Comparison of ENCODE assay signal across 8 cellular contexts in genomic region chr2:108215794-108216211, GRCh38. TPM values are rescaled to one million over a fixed set of nuclear protein-coding genes. Genes with fewer than 3 reads are reported as not detected.
DNase-seq lines count a peak whose midpoint lies in the region; ATAC-seq and TF ChIP-seq lines count a peak whose summit lies in the region.

No MANE protein-coding gene starts in this region.

- TF ChIP-seq CTCF in chondrocyte (IDR thresholded peaks at IDR 0.05): peak; percentile 76

- no peak overlapping the region for H3K4me3 Mint-ChIP-seq in chondrocyte (ENCODE audit: unreplicated experiment)
- H3K4me3 Mint-ChIP-seq in T-helper 2 cell treated with Interferon-gamma antibody and Interleukin-4, amounts not matched to agents 5 μg/mL and 100 μg/mL, for 36 hours: no peak overlapping the region

- ATAC-seq in HG03521 (IDR thresholded peaks at IDR 0.05; ENCODE audit: unreplicated experiment): no peak

- H3K9me3 Mint-ChIP-seq in chondrocyte (ENCODE audit: low read depth): no peaks in the 10 kb centered on the region
- no peaks in the 10 kb centered on the region for H3K9me3 Mint-ChIP-seq in T-helper 2 cell treated with Interferon-gamma antibody and Interleukin-4, amounts not matched to agents 5 μg/mL and 100 μg/mL, for 36 hours

- H3K27ac Mint-ChIP-seq in chondrocyte (ENCODE audit: unreplicated experiment): no peak overlapping the region
- H3K27ac Mint-ChIP-seq in T-helper 2 cell treated with Interferon-gamma antibody and Interleukin-4, amounts not matched to agents 5 μg/mL and 100 μg/mL, for 36 hours: no peak overlapping the region

- H3K27me3 Mint-ChIP-seq in chondrocyte (ENCODE audit: low read depth): peaks cover 10% of the 10 kb centered on the region
- H3K27me3 Mint-ChIP-seq in T-helper 2 cell treated with Interferon-gamma antibody and Interleukin-4, amounts not matched to agents 5 μg/mL and 100 μg/mL, for 36 hours (ENCODE audit: low read depth): no peaks in the 10 kb centered on the region

- H3K4me1 Mint-ChIP-seq in chondrocyte (ENCODE audit: low read depth): no peaks in the 10 kb centered on the region
- H3K4me1 Mint-ChIP-seq in T-helper 2 cell treated with Interferon-gamma antibody and Interleukin-4, amounts not matched to agents 5 μg/mL and 100 μg/mL, for 36 hours (ENCODE audit: low read depth): no peaks in the 10 kb centered on the region

- H3K36me3 Mint-ChIP-seq in chondrocyte (ENCODE audit: low read depth): no peaks in the 10 kb centered on the region
- no peaks in the 10 kb centered on the region for H3K36me3 Mint-ChIP-seq in T-helper 2 cell treated with Interferon-gamma antibody and Interleukin-4, amounts not matched to agents 5 μg/mL and 100 μg/mL, for 36 hours (ENCODE audit: low read depth)

- DNase-seq in NCI-H82 (lab: John Stamatoyannopoulos, UW): peak; percentile 10
- DNase-seq in NCI-H82 treated with DMSO at 0.1 percent for 48 hours (lab: John Stamatoyannopoulos, UW; ENCODE audit: unreplicated experiment): no peak
- peak; percentile 16 for DNase-seq in NCI-H2196 treated with DMSO at 0.1 percent for 48 hours (lab: John Stamatoyannopoulos, UW; ENCODE audit: unreplicated experiment)
- no peak for DNase-seq in chondrocyte (ENCODE audit: low spot score)
- DNase-seq in myocyte (ENCODE audit: low read depth): peak; percentile 68
- DNase-seq in activated CD4-positive, alpha-beta T cell treated with anti-CD3 and anti-CD28 coated beads, Interleukin-2, amount 50 U/mL, for 1 hour: no peak
- DNase-seq in T-helper 2 cell treated with Interferon-gamma antibody and Interleukin-4, amounts not matched to agents 5 μg/mL and 100 μg/mL, for 36 hours (ENCODE audit: low spot score): no peak

RNA-seq across cellular contexts. Expression of gene SULT1C3, which starts 24.0 kb away (rescaled TPM):
- not detected in 3 replicates for total RNA-seq in chondrocyte
- total RNA-seq in myocyte: not detected in 2 replicates
- polyA plus RNA-seq in myocyte (2012): not detected

Comparison
In these comparisons a context has a peak if more than half of its experiments do, and no peak if none do; other contexts are left out.
1. DNase-seq: peak in NCI-H82 (single experiment), NCI-H2196 treated with DMSO at 0.1 percent for 48 hours (single experiment) and myocyte (single experiment); none in NCI-H82 treated with DMSO at 0.1 percent for 48 hours (single experiment), chondrocyte (single experiment), activated CD4-positive, alpha-beta T cell treated with anti-CD3 and anti-CD28 coated beads, Interleukin-2, amount 50 U/mL, for 1 hour (single experiment) and T-helper 2 cell treated with Interferon-gamma antibody and Interleukin-4, amounts not matched to agents 5 μg/mL and 100 μg/mL, for 36 hours (single experiment).